Comparison of ENCODE assay signal across 24 cellular contexts in genomic region chr6:106488494-106489369, GRCh38.
DNase-seq lines count a peak whose midpoint lies in the region; ATAC-seq, FAIRE-seq and TF ChIP-seq lines count a peak whose summit lies in the region.
"Had no signal": no experiment of that assay in that cellular context is flagged by ENCODE, and none has a peak within 500 bp of the region (broad histone marks: within the 10 kb centered on the region; RNA-seq: fewer than 3 reads in every experiment).

No MANE protein-coding gene starts in this region.

- H3K4me1 ChIP-seq in PC-3 (ENCODE audit: insufficient read depth, low read length) (peaks cover 13% of the 10 kb centered on the region), neuronal stem cell (ENCODE audit: control insufficient read depth in 2 of 2, insufficient read depth in 1 of 2, low read depth in 1 of 2, low read length in 2 of 2) (no peaks in the 10 kb centered on the region), sigmoid colon (no peaks in the 10 kb centered on the region)
- H3K4me1 ChIP-seq: prostate gland had no signal

- POLR2A ChIA-PET in PC-3 (lab: Charles Lee; ENCODE audit: unreplicated experiment) = no interaction called here

- no peak overlapping the region for H2BK120ac ChIP-seq in neuronal stem cell (ENCODE audit: low read depth, low read length)

- H2BK15ac ChIP-seq in neuronal stem cell (ENCODE audit: low read length) = no peak overlapping the region

- no peak overlapping the region for H3K4me2 ChIP-seq in PC-3 (ENCODE audit: low read length)
- no peak overlapping the region for H3K4me2 ChIP-seq in neuronal stem cell (ENCODE audit: insufficient read depth, low read length, poor library complexity, severe bottlenecking)

- ATAC-seq in PC-3 = 0 out of 2 replicates have a peak, but pooled peaks have one; percentile 22
- ATAC-seq: HCT116, left cardiac atrium had no signal

- no peak overlapping the region for H3K14ac ChIP-seq in neuronal stem cell (ENCODE audit: low read length)

- peak; percentile 65 for FAIRE-seq in H54 (lab: Jason Lieb, UNC)
- FAIRE-seq: D721Med, frontal cortex, GM12892, small intestine had no signal

- H3K27ac ChIP-seq in PC-3 (ENCODE audit: low read length) = no peak overlapping the region
- H3K27ac ChIP-seq in brain microvascular endothelial cell = peak overlapping the region; percentile 3
- no peak overlapping the region for H3K27ac ChIP-seq in neuronal stem cell (replicated peaks; ENCODE audit: low read length)
- H3K27ac ChIP-seq in sigmoid colon = no peak overlapping the region
- H3K27ac ChIP-seq: coronary artery, prostate gland, VCaP had no signal

- H3K18ac ChIP-seq in neuronal stem cell (ENCODE audit: low read length) = no peak overlapping the region

- CTCF ChIA-PET in PC-3 (lab: Charles Lee) = no interaction called here

- intact Hi-C loops in PC-3 (cut with micrococcal nuclease) (no loop called here), sigmoid colon (cut with DNase I) (no loop called here)

- H3K9me3 ChIP-seq in PC-3 (ENCODE audit: low read length) (no peaks in the 10 kb centered on the region), neuronal stem cell (replicated peaks in 1 of 2; ENCODE audit: control insufficient read depth in 2 of 2, insufficient read depth in 1 of 2, low read depth in 1 of 2, low read length in 2 of 2) (no peaks in the 10 kb centered on the region), sigmoid colon (no peaks in the 10 kb centered on the region)
- H3K9me3 ChIP-seq: prostate gland had no signal

- H3F3A ChIP-seq in PC-3 (ENCODE audit: low read length, unreplicated experiment) = no peaks in the 10 kb centered on the region

- no peak overlapping the region for H3K4ac ChIP-seq in neuronal stem cell (ENCODE audit: low read length)

- H3K79me2 ChIP-seq in PC-3 (ENCODE audit: low read length) = no peaks in the 10 kb centered on the region

- TF ChIP-seq POLR2A in H54 (IDR thresholded peaks at IDR 0.05; ENCODE audit: low read depth, low read length) = no peak
- TF ChIP-seq POLR2A in sigmoid colon (IDR thresholded peaks at IDR 0.05) = no peak

- no peak overlapping the region for H2AFZ ChIP-seq in PC-3 (ENCODE audit: low read length)
- no peak overlapping the region for H2AFZ ChIP-seq in neuronal stem cell (ENCODE audit: low read length)

- no peak overlapping the region for H3K23ac ChIP-seq in neuronal stem cell (ENCODE audit: low read depth, low read length, poor library complexity)

- H3K27me3 ChIP-seq in PC-3 (ENCODE audit: low read length) (no peaks in the 10 kb centered on the region), brain microvascular endothelial cell (replicated peaks) (no peaks in the 10 kb centered on the region), neuronal stem cell (ENCODE audit: control insufficient read depth in 3 of 3, insufficient read depth in 3 of 3, low read depth in 1 of 3, low read length in 3 of 3) (peaks cover 0 to 16% (median 0%) of the 10 kb centered on the region in 3 experiments), sigmoid colon (no peaks in the 10 kb centered on the region)

- peaks cover 1% of the 10 kb centered on the region for H3K79me1 ChIP-seq in neuronal stem cell (ENCODE audit: low read depth, low read length)

- H2BK12ac ChIP-seq in neuronal stem cell (ENCODE audit: low read length) = no peak overlapping the region

- H3K9ac ChIP-seq in PC-3 (ENCODE audit: low read length) = no peak overlapping the region
- H3K9ac ChIP-seq in neuronal stem cell (ENCODE audit: low read depth, low read length, poor library complexity) = no peak overlapping the region

- no peak overlapping the region for H4K8ac ChIP-seq in neuronal stem cell (ENCODE audit: low read depth, low read length)

- H2BK5ac ChIP-seq in neuronal stem cell (ENCODE audit: low read length) = peak overlapping the region; percentile 54

- H4K20me1 ChIP-seq in PC-3 (ENCODE audit: low read length) = no peaks in the 10 kb centered on the region

- H3K36me3 ChIP-seq in PC-3 (ENCODE audit: low read depth, low read length) (no peaks in the 10 kb centered on the region), brain microvascular endothelial cell (replicated peaks) (no peaks in the 10 kb centered on the region), neuronal stem cell (replicated peaks in 1 of 2; ENCODE audit: control insufficient read depth in 2 of 2, insufficient read depth in 2 of 2, low read length in 2 of 2) (no peaks in the 10 kb centered on the region), sigmoid colon (no peaks in the 10 kb centered on the region)
- H3K36me3 ChIP-seq: prostate gland had no signal

- TF ChIP-seq CTCF in PC-3 (conservative IDR thresholded peaks at IDR 0.05; ENCODE audit: low read depth, low read length) = no peak
- no peak for TF ChIP-seq CTCF in brain microvascular endothelial cell (IDR thresholded peaks at IDR 0.05; ENCODE audit: low read depth, low read length, missing control alignments)
- TF ChIP-seq CTCF in sigmoid colon (IDR thresholded peaks at IDR 0.05) = no peak

- no peak for DNase-seq in H54 (ENCODE audit: insufficient read length, low spot score)
- DNase-seq in PC-3 = peak; percentile 22
- peak; percentile 68 for DNase-seq in brain microvascular endothelial cell
- DNase-seq in neuronal stem cell (ENCODE audit: low spot score) = no peak
- no peak for DNase-seq in sigmoid colon
- no peak for DNase-seq in NCI-H1417 (lab: John Stamatoyannopoulos, UW)
- no peak for DNase-seq in CD1c-positive myeloid dendritic cell (ENCODE audit: extremely low spot score)
- DNase-seq in activated effector memory CD4-positive, alpha-beta T cell treated with Interleukin-2 at 50 U/mL for 16 hours = no peak
- DNase-seq: activated CD4-positive, alpha-beta memory T cell treated with anti-CD3 and anti-CD28 coated beads for 36 hours; activated naive CD4-positive, alpha-beta T cell treated with anti-CD3 and anti-CD28 coated beads for 36 hours; aorta; left cardiac atrium; NCI-H2081 treated with DMSO at 0.1 percent for 48 hours; SHP77; small intestine; stimulated activated CD4-positive, alpha-beta T cell treated with anti-CD3 and anti-CD28 coated beads, Interleukin-4, amount 100 ng/mL, for 4 hours; T-helper 1 cell had no signal

- no peak overlapping the region for H4K91ac ChIP-seq in neuronal stem cell (ENCODE audit: low read depth, low read length, poor library complexity)

- no TSS peak for BruUV-seq in PC-3 (replicated peaks; lab: Mats Ljungman, UMichigan)

- no peaks in the 10 kb centered on the region for H3K9me2 ChIP-seq in PC-3 (replicated peaks; ENCODE audit: low read length)

- H3K4me3 ChIP-seq in PC-3 (ENCODE audit: low read length) = no peak overlapping the region
- H3K4me3 ChIP-seq in brain microvascular endothelial cell (ENCODE audit: low read depth, low read length) = no peak overlapping the region
- no peak overlapping the region for H3K4me3 ChIP-seq in neuronal stem cell (ENCODE audit: low read length in 2 of 2)
- no peak overlapping the region for H3K4me3 ChIP-seq in sigmoid colon
- H3K4me3 ChIP-seq: coronary artery, prostate gland had no signal

- in situ Hi-C loops in brain microvascular endothelial cell (cut with HindIII; ENCODE audit: low pct_ligation_motif_present, low sequenced_read_pairs) = no loop called here

- H2AK5ac ChIP-seq in neuronal stem cell (ENCODE audit: low read depth, low read length) = peak overlapping the region; percentile 32

- no peak for TF ChIP-seq EP300 in sigmoid colon (IDR thresholded peaks at IDR 0.05)

- WGBS in neuronal stem cell (ENCODE audit: extremely low coverage in 2 of 2, insufficient read length in 2 of 2, insufficient replicate concordance in 1 of 2), 2 donors = no CpG with 5 or more reads among the region's 4 CpGs
- WGBS in sigmoid colon, 2 donors = 68 to 87% methylated on average over 4 of the region's 4 CpGs

Comparison
In these comparisons a context has a peak if more than half of its experiments do, and no peak if none do; other contexts are left out.
1. DNase-seq: peak in PC-3 (single experiment) and brain microvascular endothelial cell (single experiment); none in H54 (single experiment), neuronal stem cell (single experiment), sigmoid colon (single experiment), NCI-H1417 (0 of 3), CD1c-positive myeloid dendritic cell (single experiment) and activated effector memory CD4-positive, alpha-beta T cell treated with Interleukin-2 at 50 U/mL for 16 hours (single experiment).